2 cellular contexts compared by ENCODE assay signal in the genomic region with DNA sequence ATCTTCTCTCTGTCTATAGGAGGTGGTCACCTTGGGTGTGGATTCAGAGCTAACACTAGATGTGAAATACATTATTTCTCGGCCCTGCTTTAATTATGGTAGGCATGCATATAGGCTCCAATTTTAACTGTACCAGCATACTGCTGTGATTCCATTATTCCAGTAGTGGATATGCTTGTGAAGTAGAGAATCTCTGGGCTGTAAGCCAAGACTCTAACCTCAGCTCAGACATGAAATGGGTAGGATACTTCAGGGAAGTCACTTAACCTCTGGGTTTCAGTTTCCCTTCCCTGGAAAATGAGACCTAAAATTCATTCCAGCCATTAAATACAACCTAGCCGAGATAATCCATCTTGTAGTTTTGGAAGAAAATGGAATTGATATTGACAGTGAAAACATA.
TF ChIP-seq lines count a peak whose summit lies in the region.

No MANE protein-coding gene starts in this region.

TF ChIP-seq in SK-N-SH treated with all-trans-retinoic acid at 6 μM for 48 hours, 23 proteins besides CTCF, POLR2A, EP300 and RAD21 (continued from another document):
- TF ChIP-seq, protein P1, sequence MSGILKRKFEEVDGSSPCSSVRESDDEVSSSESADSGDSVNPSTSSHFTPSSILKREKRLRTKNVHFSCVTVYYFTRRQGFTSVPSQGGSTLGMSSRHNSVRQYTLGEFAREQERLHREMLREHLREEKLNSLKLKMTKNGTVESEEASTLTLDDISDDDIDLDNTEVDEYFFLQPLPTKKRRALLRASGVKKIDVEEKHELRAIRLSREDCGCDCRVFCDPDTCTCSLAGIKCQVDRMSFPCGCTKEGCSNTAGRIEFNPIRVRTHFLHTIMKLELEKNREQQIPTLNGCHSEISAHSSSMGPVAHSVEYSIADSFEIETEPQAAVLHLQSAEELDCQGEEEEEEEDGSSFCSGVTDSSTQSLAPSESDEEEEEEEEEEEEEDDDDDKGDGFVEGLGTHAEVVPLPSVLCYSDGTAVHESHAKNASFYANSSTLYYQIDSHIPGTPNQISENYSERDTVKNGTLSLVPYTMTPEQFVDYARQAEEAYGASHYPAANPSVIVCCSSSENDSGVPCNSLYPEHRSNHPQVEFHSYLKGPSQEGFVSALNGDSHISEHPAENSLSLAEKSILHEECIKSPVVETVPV (CRISPR knock-in tag; IDR thresholded peaks at IDR 0.05): no peak
- TF ChIP-seq ZC3H10 (CRISPR knock-in tag; IDR thresholded peaks at IDR 0.05): no peak
- TF ChIP-seq CSDC2 (CRISPR knock-in tag; IDR thresholded peaks at IDR 0.05): no peak
- TF ChIP-seq ZFP3 (CRISPR knock-in tag; IDR thresholded peaks at IDR 0.05): no peak

TF ChIP-seq in SK-N-SH, 30 proteins besides CTCF, POLR2A, EP300 and RAD21 (continued from another document):
- TF ChIP-seq, protein P2, sequence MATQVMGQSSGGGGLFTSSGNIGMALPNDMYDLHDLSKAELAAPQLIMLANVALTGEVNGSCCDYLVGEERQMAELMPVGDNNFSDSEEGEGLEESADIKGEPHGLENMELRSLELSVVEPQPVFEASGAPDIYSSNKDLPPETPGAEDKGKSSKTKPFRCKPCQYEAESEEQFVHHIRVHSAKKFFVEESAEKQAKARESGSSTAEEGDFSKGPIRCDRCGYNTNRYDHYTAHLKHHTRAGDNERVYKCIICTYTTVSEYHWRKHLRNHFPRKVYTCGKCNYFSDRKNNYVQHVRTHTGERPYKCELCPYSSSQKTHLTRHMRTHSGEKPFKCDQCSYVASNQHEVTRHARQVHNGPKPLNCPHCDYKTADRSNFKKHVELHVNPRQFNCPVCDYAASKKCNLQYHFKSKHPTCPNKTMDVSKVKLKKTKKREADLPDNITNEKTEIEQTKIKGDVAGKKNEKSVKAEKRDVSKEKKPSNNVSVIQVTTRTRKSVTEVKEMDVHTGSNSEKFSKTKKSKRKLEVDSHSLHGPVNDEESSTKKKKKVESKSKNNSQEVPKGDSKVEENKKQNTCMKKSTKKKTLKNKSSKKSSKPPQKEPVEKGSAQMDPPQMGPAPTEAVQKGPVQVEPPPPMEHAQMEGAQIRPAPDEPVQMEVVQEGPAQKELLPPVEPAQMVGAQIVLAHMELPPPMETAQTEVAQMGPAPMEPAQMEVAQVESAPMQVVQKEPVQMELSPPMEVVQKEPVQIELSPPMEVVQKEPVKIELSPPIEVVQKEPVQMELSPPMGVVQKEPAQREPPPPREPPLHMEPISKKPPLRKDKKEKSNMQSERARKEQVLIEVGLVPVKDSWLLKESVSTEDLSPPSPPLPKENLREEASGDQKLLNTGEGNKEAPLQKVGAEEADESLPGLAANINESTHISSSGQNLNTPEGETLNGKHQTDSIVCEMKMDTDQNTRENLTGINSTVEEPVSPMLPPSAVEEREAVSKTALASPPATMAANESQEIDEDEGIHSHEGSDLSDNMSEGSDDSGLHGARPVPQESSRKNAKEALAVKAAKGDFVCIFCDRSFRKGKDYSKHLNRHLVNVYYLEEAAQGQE (IDR thresholded peaks at IDR 0.05; ENCODE audit: low read depth, low read length): no peak
- TF ChIP-seq GATA2 (CRISPR knock-in tag; IDR thresholded peaks at IDR 0.05) (no peak), EZH2phosphoT487 (IDR thresholded peaks at IDR 0.05; ENCODE audit: borderline replicate concordance, low read depth) (no peak), YY1 (IDR thresholded peaks at IDR 0.05; ENCODE audit: low read depth) (no peak), NFIC (IDR thresholded peaks at IDR 0.05; ENCODE audit: borderline replicate concordance) (no peak), SMC3 (IDR thresholded peaks at IDR 0.05; ENCODE audit: low read depth, low read length) (no peak), POLR2AphosphoS5 (IDR thresholded peaks at IDR 0.05; ENCODE audit: low read depth, low read length) (no peak)
- TF ChIP-seq, protein P3, sequence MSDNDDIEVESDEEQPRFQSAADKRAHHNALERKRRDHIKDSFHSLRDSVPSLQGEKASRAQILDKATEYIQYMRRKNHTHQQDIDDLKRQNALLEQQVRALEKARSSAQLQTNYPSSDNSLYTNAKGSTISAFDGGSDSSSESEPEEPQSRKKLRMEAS (IDR thresholded peaks at IDR 0.05; ENCODE audit: low read depth): no peak
- TF ChIP-seq, protein P4, sequence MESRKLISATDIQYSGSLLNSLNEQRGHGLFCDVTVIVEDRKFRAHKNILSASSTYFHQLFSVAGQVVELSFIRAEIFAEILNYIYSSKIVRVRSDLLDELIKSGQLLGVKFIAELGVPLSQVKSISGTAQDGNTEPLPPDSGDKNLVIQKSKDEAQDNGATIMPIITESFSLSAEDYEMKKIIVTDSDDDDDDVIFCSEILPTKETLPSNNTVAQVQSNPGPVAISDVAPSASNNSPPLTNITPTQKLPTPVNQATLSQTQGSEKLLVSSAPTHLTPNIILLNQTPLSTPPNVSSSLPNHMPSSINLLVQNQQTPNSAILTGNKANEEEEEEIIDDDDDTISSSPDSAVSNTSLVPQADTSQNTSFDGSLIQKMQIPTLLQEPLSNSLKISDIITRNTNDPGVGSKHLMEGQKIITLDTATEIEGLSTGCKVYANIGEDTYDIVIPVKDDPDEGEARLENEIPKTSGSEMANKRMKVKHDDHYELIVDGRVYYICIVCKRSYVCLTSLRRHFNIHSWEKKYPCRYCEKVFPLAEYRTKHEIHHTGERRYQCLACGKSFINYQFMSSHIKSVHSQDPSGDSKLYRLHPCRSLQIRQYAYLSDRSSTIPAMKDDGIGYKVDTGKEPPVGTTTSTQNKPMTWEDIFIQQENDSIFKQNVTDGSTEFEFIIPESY (IDR thresholded peaks at IDR 0.05; ENCODE audit: borderline replicate concordance, low read depth): no peak
